ENCODE assay signal across 8 cellular contexts in genomic region chr17:31094600-31095238, GRCh38. TPM values are rescaled to one million over a fixed set of nuclear protein-coding genes. Genes with fewer than 3 reads are reported as not detected.
A peak's percentile ranks its signal among the peaks of the same experiment; 100 is the strongest.
DNase-seq lines count a peak whose midpoint lies in the region; ATAC-seq and TF ChIP-seq lines count a peak whose summit lies in the region.

Gene NF1 (plus strand): TSS chr17:31094977. CDS start chr17:31095310, 333 bp downstream.

- H3K36me3 Mint-ChIP-seq in activated CD4-positive, alpha-beta memory T cell treated with anti-CD3 and anti-CD28 coated beads for 36 hours, result no peaks in the 10 kb centered on the region

- TF ChIP-seq CTCF in C4-2B (conservative IDR thresholded peaks at IDR 0.05) (no peak), right lobe of liver (IDR thresholded peaks at IDR 0.05) (no peak)

- H3K4me1 Mint-ChIP-seq in activated CD4-positive, alpha-beta memory T cell treated with anti-CD3 and anti-CD28 coated beads for 36 hours (ENCODE audit: low read depth), result peaks cover 11% of the 10 kb centered on the region

- H3K27me3 Mint-ChIP-seq in activated CD4-positive, alpha-beta memory T cell treated with anti-CD3 and anti-CD28 coated beads for 36 hours, result no peaks in the 10 kb centered on the region

- intact Hi-C loops in activated CD4-positive, alpha-beta memory T cell treated with anti-CD3 and anti-CD28 coated beads for 36 hours (cut with micrococcal nuclease), result loop anchor here (2.0 to 10.0 kb wide), 2 partner anchors 26 to 120 kb away; no protein-coding TSS in a partner anchor
- intact Hi-C loops in right lobe of liver (cut with DNase I), result no loop called here

- peak within 1 kb of the TSS; percentile 73 for H3K27ac Mint-ChIP-seq in activated CD4-positive, alpha-beta memory T cell treated with anti-CD3 and anti-CD28 coated beads for 36 hours

- H3K27me3 ChIP-seq in right lobe of liver, result no peaks in the 10 kb centered on the region

- WGBS in right lobe of liver (ENCODE audit: insufficient coverage, low coverage, low lambda C conversion rate, missing lambda C conversion rate), result 0% methylated on average over 9 of the region's 46 CpGs

- ATAC-seq in GM19372 (IDR thresholded peaks at IDR 0.05; ENCODE audit: low read depth, unreplicated experiment), result peak; percentile 78
- peak; percentile 96 for ATAC-seq in right lobe of liver

- peak within 1 kb of the TSS; percentile 94 for H3K27ac ChIP-seq in C4-2B
- H3K27ac ChIP-seq in right lobe of liver, result peak within 1 kb of the TSS; percentile 68 to 85 (median 83)

- CTCF ChIA-PET in activated CD4-positive, alpha-beta memory T cell treated with anti-CD3 and anti-CD28 coated beads for 36 hours (lab: Charles Lee), result interaction anchor here (0.7 to 0.9 kb wide), 3 partner anchors 11 to 278 kb away, joined by 3 to 5 read pairs (median 3); no protein-coding TSS in a partner anchor

- H3K4me3 Mint-ChIP-seq in activated CD4-positive, alpha-beta memory T cell treated with anti-CD3 and anti-CD28 coated beads for 36 hours, result peak within 1 kb of the TSS; percentile 94

- peak; percentile 74 for TF ChIP-seq POLR2A in right lobe of liver (IDR thresholded peaks at IDR 0.05)

- H3K9me3 Mint-ChIP-seq in activated CD4-positive, alpha-beta memory T cell treated with anti-CD3 and anti-CD28 coated beads for 36 hours, result no peaks in the 10 kb centered on the region

- DNase-seq in HK-2 (ENCODE audit: unreplicated experiment) (peak; percentile 97), NCI-H82 treated with DMSO at 0.1 percent for 48 hours (lab: John Stamatoyannopoulos, UW; ENCODE audit: unreplicated experiment) (peak; percentile 95), dermis microvascular lymphatic vessel endothelial cell (ENCODE audit: low read depth in 2 of 2) (peak; percentile 83 to 94), right lobe of liver (peak; percentile 96 to 98 (median 97))
- peak; percentile 93 for DNase-seq in activated CD4-positive, alpha-beta memory T cell treated with anti-CD3 and anti-CD28 coated beads for 36 hours
- peak; percentile 89 for DNase-seq in stimulated activated CD4-positive, alpha-beta T cell treated with anti-CD3 and anti-CD28 coated beads, Interleukin-4, amount 100 ng/mL, for 24 hours

- peaks cover 0 to 11% (median 0%) of the 10 kb centered on the region in 4 donors for H3K4me1 ChIP-seq in right lobe of liver

- POLR2A ChIA-PET in activated CD4-positive, alpha-beta memory T cell treated with anti-CD3 and anti-CD28 coated beads for 36 hours (lab: Charles Lee), result interaction anchor here (0.6 to 1.3 kb wide), 3 partner anchors 86 to 145 kb away, joined by 3 to 8 read pairs (median 5); no protein-coding TSS in a partner anchor

- H3K36me3 ChIP-seq in right lobe of liver, result no peaks in the 10 kb centered on the region

- no peaks in the 10 kb centered on the region for H3K9me3 ChIP-seq in right lobe of liver

- peak within 1 kb of the TSS; percentile 65 to 80 (median 70) for H3K4me3 ChIP-seq in right lobe of liver

RNA-seq across cellular contexts. Expression of gene NF1, which starts in this region (rescaled TPM):
- 10 to 100 TPM; 26.5 to 27.0 TPM for total RNA-seq in activated CD4-positive, alpha-beta memory T cell treated with anti-CD3 and anti-CD28 coated beads for 36 hours
- total RNA-seq in dermis microvascular lymphatic vessel endothelial cell, result 22.6 and 28.6 TPM in 2 replicates
- 10 to 100 TPM; 26.6 to 35.3 (median 30.0) TPM for total RNA-seq in right lobe of liver

Comparison
In these comparisons a context has a peak if more than half of its experiments do, and no peak if none do; other contexts are left out.
1. Peak in every context shown above with its lines: DNase-seq, ATAC-seq, H3K4me3 ChIP-seq and H3K27ac ChIP-seq.